9 cellular contexts compared by ENCODE assay signal in genomic region chr6:90284745-90285481, GRCh38. TPM values are rescaled to one million over a fixed set of nuclear protein-coding genes. Genes with fewer than 3 reads are reported as not detected.
DNase-seq lines count a peak whose midpoint lies in the region; ATAC-seq and TF ChIP-seq lines count a peak whose summit lies in the region.
"Had no signal": no experiment of that assay in that cellular context is flagged by ENCODE, and none has a peak within 500 bp of the region (broad histone marks: within the 10 kb centered on the region; RNA-seq: fewer than 3 reads in every experiment).

No MANE protein-coding gene starts in this region.

- POLR2A ChIA-PET in activated CD4-positive, alpha-beta T cell treated with anti-CD3 and anti-CD28 coated beads for 36 hours (lab: Charles Lee): interaction anchor here (0.7 to 2.0 kb wide), 25 partner anchors 10 to 282 kb away, joined by 3 to 15 read pairs (median 4); no protein-coding TSS in a partner anchor
- POLR2A ChIA-PET in PC-3 (lab: Charles Lee; ENCODE audit: unreplicated experiment): interaction anchor here (0.7 kb wide), 1 partner anchor 314 kb away, joined by 4 read pairs; no protein-coding TSS in a partner anchor

- peak overlapping the region; percentile 60; the same call in 1 of the 2 replicates for H2AFZ ChIP-seq in PC-3 (ENCODE audit: low read length)

- peaks cover 41% of the 10 kb centered on the region for H3K4me1 ChIP-seq in PC-3 (ENCODE audit: insufficient read depth, low read length)

- peak; percentile 47 for DNase-seq in activated CD4-positive, alpha-beta T cell treated with anti-CD3 and anti-CD28 coated beads for 36 hours
- DNase-seq in activated CD4-positive, alpha-beta T cell treated with anti-CD3 and anti-CD28 coated beads, Interleukin-2, amount 50 U/mL, for 1 hour: no peak
- peak; percentile 60 for DNase-seq in PC-3
- no peak for DNase-seq in dorsolateral prefrontal cortex
- DNase-seq in naive B cell: no peak
- DNase-seq in head of caudate nucleus: no peak
- no peak for DNase-seq in H7
- DNase-seq: DND-41 had no signal

- H3K9ac ChIP-seq in PC-3 (ENCODE audit: low read length): peak overlapping the region; percentile 77

- H3K4me2 ChIP-seq in PC-3 (ENCODE audit: low read length): peak overlapping the region; percentile 94

- peak; percentile 67 for ATAC-seq in activated CD4-positive, alpha-beta T cell treated with anti-CD3 and anti-CD28 coated beads for 36 hours
- ATAC-seq in HG02870 (IDR thresholded peaks at IDR 0.05; ENCODE audit: unreplicated experiment): peak; percentile 94
- peak; percentile 48 for ATAC-seq in PC-3
- no peak for ATAC-seq in naive B cell (ENCODE audit: low read depth in 2 of 2)

- H3K9me3 ChIP-seq in PC-3 (ENCODE audit: low read length): no peaks in the 10 kb centered on the region

- peaks cover 89% of the 10 kb centered on the region for H3K4me1 Mint-ChIP-seq in activated CD4-positive, alpha-beta T cell treated with anti-CD3 and anti-CD28 coated beads for 36 hours
- H3K4me1 Mint-ChIP-seq in naive B cell: peaks cover 66 to 91% (median 80%) of the 10 kb centered on the region in 3 donors

- H3F3A ChIP-seq in PC-3 (ENCODE audit: low read length, unreplicated experiment): peaks cover 8% of the 10 kb centered on the region

- no peaks in the 10 kb centered on the region for H3K79me2 ChIP-seq in PC-3 (ENCODE audit: low read length)

- H3K27ac ChIP-seq in PC-3 (ENCODE audit: low read length) (peak overlapping the region; percentile 98), dorsolateral prefrontal cortex (peak overlapping the region in 23 of 59 donors; percentile 0 to 60 (median 33))

- peak overlapping the region; percentile 62 for H3K4me3 Mint-ChIP-seq in activated CD4-positive, alpha-beta T cell treated with anti-CD3 and anti-CD28 coated beads for 36 hours
- H3K4me3 Mint-ChIP-seq in naive B cell: peak overlapping the region; percentile 74 to 99 (median 88)

- H3K27ac Mint-ChIP-seq in activated CD4-positive, alpha-beta T cell treated with anti-CD3 and anti-CD28 coated beads for 36 hours: peak overlapping the region; percentile 95
- H3K27ac Mint-ChIP-seq in naive B cell: peak overlapping the region; percentile 81 to 98 (median 95)

- peaks cover 4% of the 10 kb centered on the region for H3K9me3 Mint-ChIP-seq in activated CD4-positive, alpha-beta T cell treated with anti-CD3 and anti-CD28 coated beads for 36 hours (ENCODE audit: low read depth)
- peaks cover 0 to 7% (median 0%) of the 10 kb centered on the region in 7 donors for H3K9me3 Mint-ChIP-seq in naive B cell

- H3K27me3 ChIP-seq in PC-3 (ENCODE audit: low read length) (no peaks in the 10 kb centered on the region), dorsolateral prefrontal cortex (no peaks in the 10 kb centered on the region), H7 (ENCODE audit: control insufficient read depth, insufficient read depth, low read length) (no peaks in the 10 kb centered on the region)

- intact Hi-C loops in activated CD4-positive, alpha-beta T cell treated with anti-CD3 and anti-CD28 coated beads for 36 hours (cut with DNase I, micrococcal nuclease): loop anchor here (1.0 to 5.0 kb wide), 17 partner anchors 11 to 302 kb away; partner anchors contain the start of gene MAP3K7 (in 1 of the 2)
- intact Hi-C loops in PC-3 (cut with micrococcal nuclease): loop anchor here (1.0 to 10.0 kb wide), 3 partner anchors 67 to 200 kb away; no protein-coding TSS in a partner anchor
- intact Hi-C loops in dorsolateral prefrontal cortex (cut with DNase I): loop anchor here (2.0 to 5.0 kb wide), 2 partner anchors 58 to 66 kb away; no protein-coding TSS in a partner anchor
- intact Hi-C loops in head of caudate nucleus (cut with DNase I): no loop called here

- no peaks in the 10 kb centered on the region for H3K9me2 ChIP-seq in PC-3 (replicated peaks; ENCODE audit: low read length)

- H3K36me3 Mint-ChIP-seq in activated CD4-positive, alpha-beta T cell treated with anti-CD3 and anti-CD28 coated beads for 36 hours (ENCODE audit: low read depth): peaks cover 49% of the 10 kb centered on the region
- peaks cover 31 to 45% of the 10 kb centered on the region in 2 donors for H3K36me3 Mint-ChIP-seq in naive B cell

- H3K4me3 ChIP-seq in PC-3 (ENCODE audit: low read length) (peak overlapping the region; percentile 74), dorsolateral prefrontal cortex (peak overlapping the region in 53 of 59 donors; percentile 6 to 58 (median 33)), H7 (ENCODE audit: insufficient read depth, low read depth, low read length) (no peak overlapping the region)

- TF ChIP-seq CTCF in PC-3 (conservative IDR thresholded peaks at IDR 0.05; ENCODE audit: low read depth, low read length): no peak
- TF ChIP-seq CTCF in dorsolateral prefrontal cortex (IDR thresholded peaks at IDR 0.05 in 54 of 56, conservative IDR thresholded peaks at IDR 0.05 in 2 of 56; ENCODE audit: low read depth in 1 of 56, partially characterized antibody in 56 of 56): no peak

- H3K36me3 ChIP-seq in PC-3 (ENCODE audit: low read depth, low read length): no peaks in the 10 kb centered on the region
- H3K36me3 ChIP-seq in H7 (replicated peaks; ENCODE audit: control insufficient read depth, insufficient read depth, low read length): no peaks in the 10 kb centered on the region

- no TSS peak for BruUV-seq in PC-3 (replicated peaks; lab: Mats Ljungman, UMichigan)

- no peaks in the 10 kb centered on the region for H3K27me3 Mint-ChIP-seq in activated CD4-positive, alpha-beta T cell treated with anti-CD3 and anti-CD28 coated beads for 36 hours
- H3K27me3 Mint-ChIP-seq in naive B cell: no peaks in the 10 kb centered on the region

- CTCF ChIA-PET in activated CD4-positive, alpha-beta T cell treated with anti-CD3 and anti-CD28 coated beads for 36 hours (lab: Charles Lee): interaction anchor here (0.5 to 7.0 kb wide), 31 partner anchors 8 to 852 kb away, joined by 3 to 135 read pairs (median 3); no protein-coding TSS in a partner anchor
- CTCF ChIA-PET in PC-3 (lab: Charles Lee): interaction anchor here (0.7 to 1.0 kb wide), 4 partner anchors 145 to 344 kb away, joined by 4 to 5 read pairs (median 4); no protein-coding TSS in a partner anchor

- no peaks in the 10 kb centered on the region for H4K20me1 ChIP-seq in PC-3 (ENCODE audit: low read length)

RNA-seq across cellular contexts. Expression of gene BACH2, which starts 11.7 kb away (rescaled TPM):
- total RNA-seq in activated CD4-positive, alpha-beta T cell treated with anti-CD3 and anti-CD28 coated beads for 36 hours: 10 to 100 TPM; 74.7 to 87.3 TPM
- 4.8 and 7.0 TPM in 2 replicates for total RNA-seq in PC-3 (2014; rRNA removed)
- 10 to 100 TPM in 116 of 120 experiments, 1 to 10 TPM in 4; 6.8 to 31.2 (median 16.9) TPM for total RNA-seq in dorsolateral prefrontal cortex
- 100 to 1,000 TPM in 1 of 6 donors, 10 to 100 TPM in 5; 31.0 to 130 (median 78.4) TPM for polyA plus RNA-seq in naive B cell (ENCODE audit: low read depth in 6 of 6)
- 2.3 and 2.5 TPM in 2 replicates for total RNA-seq in H7 (2014; rRNA removed; shearing (Covaris generic))

Comparison
In these comparisons a context has a peak if more than half of its experiments do, and no peak if none do; other contexts are left out.
1. DNase-seq: peak in activated CD4-positive, alpha-beta T cell treated with anti-CD3 and anti-CD28 coated beads for 36 hours (single experiment) and PC-3 (single experiment); none in activated CD4-positive, alpha-beta T cell treated with anti-CD3 and anti-CD28 coated beads, Interleukin-2, amount 50 U/mL, for 1 hour (single experiment), dorsolateral prefrontal cortex (0 of 10), naive B cell (single experiment), head of caudate nucleus (0 of 42) and H7 (single experiment).
2. ATAC-seq: peak in activated CD4-positive, alpha-beta T cell treated with anti-CD3 and anti-CD28 coated beads for 36 hours (single experiment), HG02870 (single experiment) and PC-3 (single experiment); none in naive B cell (0 of 2).